ENCODE assay signal across 19 cellular contexts in the genomic region with DNA sequence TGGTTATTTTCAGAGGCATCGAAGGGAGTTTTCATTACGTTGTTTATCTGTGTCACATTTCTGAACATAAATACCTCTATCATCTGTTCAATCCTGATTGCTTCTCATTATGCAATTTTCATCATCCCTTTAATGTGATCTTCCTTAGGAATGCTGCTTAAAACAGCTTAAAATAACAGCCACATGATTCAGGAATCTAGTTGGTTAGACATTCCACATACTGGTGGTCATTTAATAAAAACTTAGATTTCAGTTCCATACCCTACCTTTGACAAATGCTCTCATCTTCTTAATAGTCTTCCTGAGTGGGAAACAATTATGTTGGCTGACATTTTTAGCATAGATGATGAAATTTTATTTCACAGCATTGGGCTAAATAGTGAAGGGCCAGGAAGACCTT.
DNase-seq lines count a peak whose midpoint lies in the region; ATAC-seq and TF ChIP-seq lines count a peak whose summit lies in the region.
"Had no signal": no experiment of that assay in that cellular context is flagged by ENCODE, and none has a peak within 500 bp of the region (broad histone marks: within the 10 kb centered on the region; RNA-seq: fewer than 3 reads in every experiment).

No MANE protein-coding gene starts in this region.

- TF ChIP-seq CTCF in AG04449 (IDR thresholded peaks at IDR 0.05; ENCODE audit: insufficient read depth, low read length, missing control alignments) (no peak), chondrocyte (IDR thresholded peaks at IDR 0.05) (no peak)

- H3K4me1 Mint-ChIP-seq in chondrocyte (ENCODE audit: low read depth), result peaks cover 35% of the 10 kb centered on the region
- H3K4me1 Mint-ChIP-seq: naive B cell had no signal

- no peaks in the 10 kb centered on the region for H3K4me1 ChIP-seq in right cardiac atrium (ENCODE audit: control insufficient read depth, insufficient read depth, low read length)
- H3K4me1 ChIP-seq: body of pancreas, HAP-1 had no signal

- H3K4me3 ChIP-seq in AG04449 (ENCODE audit: low read depth, low read length) (no peak overlapping the region), right cardiac atrium (ENCODE audit: low read length) (no peak overlapping the region)
- H3K4me3 ChIP-seq: body of pancreas, HAP-1 had no signal

- no peak overlapping the region for H3K4me3 Mint-ChIP-seq in chondrocyte (ENCODE audit: unreplicated experiment)
- H3K4me3 Mint-ChIP-seq: naive B cell, type B pancreatic cell, WTC11 had no signal

- intact Hi-C loops in right cardiac atrium (cut with DNase I), result no loop called here

- H3K27ac Mint-ChIP-seq in chondrocyte (ENCODE audit: unreplicated experiment), result peak overlapping the region; percentile 78
- H3K27ac Mint-ChIP-seq: type B pancreatic cell, WTC11 had no signal

- no peak overlapping the region for H3K27ac ChIP-seq in right cardiac atrium (ENCODE audit: low read length)
- H3K27ac ChIP-seq: body of pancreas had no signal

- no peaks in the 10 kb centered on the region for H3K9me3 ChIP-seq in right cardiac atrium (ENCODE audit: control insufficient read depth, low read length)
- H3K9me3 ChIP-seq: body of pancreas, HAP-1 had no signal

- H3K36me3 Mint-ChIP-seq in chondrocyte (ENCODE audit: low read depth), result peaks cover 2% of the 10 kb centered on the region

- CTCF ChIA-PET in AG04449 (lab: Yijun Ruan, JAX), result interaction anchor here (0.9 kb wide), 1 partner anchor 302 kb away, joined by 3 read pairs; no protein-coding TSS in a partner anchor

- ATAC-seq in right cardiac atrium, result no peak
- ATAC-seq: body of pancreas; stimulated activated naive CD8-positive, alpha-beta T cell treated with anti-CD3 and anti-CD28 coated beads, Interleukin-15, Interleukin-2, amounts not matched to agents 100 U/mL and 50 U/mL, for 24 hours; WTC11 had no signal

- no peaks in the 10 kb centered on the region for H3K9me3 Mint-ChIP-seq in chondrocyte (ENCODE audit: low read depth)
- H3K9me3 Mint-ChIP-seq: naive B cell, WTC11 had no signal

- no peaks in the 10 kb centered on the region for H3K27me3 ChIP-seq in right cardiac atrium (ENCODE audit: control insufficient read depth, insufficient read depth)
- H3K27me3 ChIP-seq: body of pancreas had no signal

- no peaks in the 10 kb centered on the region for H3K27me3 Mint-ChIP-seq in chondrocyte (ENCODE audit: low read depth)
- H3K27me3 Mint-ChIP-seq: naive B cell, type B pancreatic cell had no signal

- POLR2A ChIA-PET in AG04449 (lab: Yijun Ruan, JAX), result interaction anchor here (1.2 kb wide), 1 partner anchor 19 kb away, joined by 4 read pairs; no protein-coding TSS in a partner anchor

- DNase-seq in AG04449 (ENCODE audit: low read depth, low spot score) (peak; percentile 50), HS-5 (ENCODE audit: low read depth) (peak; percentile 92), chondrocyte (ENCODE audit: low spot score) (no peak), kidney tubule cell (ENCODE audit: low spot score) (peak; percentile 6), right cardiac atrium (no peak), NCI-H446 (lab: John Stamatoyannopoulos, UW) (no peak), NCI-H1436 (lab: John Stamatoyannopoulos, UW) (no peak), C1 segment of cervical spinal cord (lab: John Stamatoyannopoulos, UW) (no peak)
- DNase-seq: body of pancreas; foreskin melanocyte; Karpas-422; naive B cell; NCI-H1417; posterior cingulate gyrus; stimulated activated naive CD8-positive, alpha-beta T cell treated with anti-CD3 and anti-CD28 coated beads, Interleukin-15, Interleukin-2, amounts not matched to agents 100 U/mL and 50 U/mL, for 24 hours; T-helper 1 cell had no signal

- 87% methylated on average over 2 of the region's 2 CpGs for WGBS in right cardiac atrium

Comparison
In these comparisons a context has a peak if more than half of its experiments do, and no peak if none do; other contexts are left out.
1. DNase-seq: peak in AG04449 (single experiment), HS-5 (single experiment) and kidney tubule cell (single experiment); none in chondrocyte (single experiment), right cardiac atrium (0 of 3), NCI-H446 (0 of 2), NCI-H1436 (single experiment) and C1 segment of cervical spinal cord (0 of 14).